9 cellular contexts compared by ENCODE assay signal in the genomic region with DNA sequence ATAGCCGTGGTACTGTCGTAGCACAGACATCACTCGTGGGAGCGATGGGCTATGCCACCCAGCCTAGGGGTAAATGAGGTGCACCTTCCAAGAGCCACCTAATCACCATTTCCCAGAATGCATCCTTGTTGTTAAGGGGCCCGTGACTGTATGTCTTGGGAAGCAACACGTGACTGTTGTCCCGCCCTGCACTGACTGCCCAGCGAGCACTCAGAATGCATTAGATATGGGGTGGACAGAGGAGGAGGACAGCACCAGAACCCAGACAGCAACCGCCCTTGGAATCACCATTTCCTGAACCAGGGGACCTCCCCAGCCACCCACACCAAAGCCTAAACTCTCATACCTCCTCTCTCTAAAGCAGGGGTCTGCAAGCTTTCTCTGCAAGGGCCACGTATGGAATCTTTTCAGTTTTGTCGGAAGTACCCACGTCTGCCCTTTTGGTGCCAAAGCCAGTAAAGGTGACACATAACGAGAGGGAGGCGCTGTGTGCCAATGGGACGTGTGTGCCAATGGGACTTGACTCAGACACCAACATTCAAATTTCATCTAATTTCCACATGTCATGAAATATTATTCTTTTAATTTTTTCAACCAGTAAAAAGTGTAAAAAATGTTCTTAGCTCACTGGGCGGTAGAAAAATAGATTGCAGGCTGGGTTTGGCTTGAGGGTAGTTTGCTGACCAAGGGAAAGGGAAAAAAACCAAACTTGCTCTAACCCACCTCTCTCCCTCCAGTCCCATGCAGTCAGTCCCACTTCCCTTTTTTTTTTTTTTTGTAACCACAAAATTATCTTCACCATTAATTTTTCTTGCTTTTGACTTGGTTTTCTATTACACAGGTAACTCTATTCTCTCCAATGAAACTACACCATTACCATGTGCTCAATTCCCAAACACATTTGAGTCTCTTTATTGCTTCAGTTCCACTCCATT. TPM values are rescaled to one million over a fixed set of nuclear protein-coding genes. Genes with fewer than 3 reads are reported as not detected.
DNase-seq lines count a peak whose midpoint lies in the region; ATAC-seq, FAIRE-seq and TF ChIP-seq lines count a peak whose summit lies in the region.
"Not testable (repeated sequence)": the region's sequence is repeated elsewhere in the genome, so short reads cannot be mapped to it uniquely, and the experiment has no call there.
"Had no signal": no experiment of that assay in that cellular context is flagged by ENCODE, and none has a peak within 500 bp of the region (broad histone marks: within the 10 kb centered on the region; RNA-seq: fewer than 3 reads in every experiment).

No MANE protein-coding gene starts in this region.

- peaks cover 33% of the 10 kb centered on the region for H3K27me3 ChIP-seq in HUES6 (ENCODE audit: control insufficient read depth, insufficient read depth, low read length)
- not testable (repeated sequence) for H3K27me3 ChIP-seq in RWPE2 (ENCODE audit: insufficient read depth, poor library complexity, severe bottlenecking); endodermal cell (ENCODE audit: control insufficient read depth, insufficient read depth, low read length, poor library complexity, severe bottlenecking)

- not testable (repeated sequence) for H3K9ac ChIP-seq in HUES6 (ENCODE audit: low read length); endodermal cell (ENCODE audit: extremely low read depth, low read length, poor library complexity, severe bottlenecking)

- WGBS in endodermal cell (ENCODE audit: insufficient coverage in 1 of 2, insufficient read length in 1 of 2), 2 experiments: 57% methylated on average over 12 of the region's 16 CpGs; no CpG with 5 or more reads in 1 of the 2 experiments

- H3K4me1 ChIP-seq in HUES6 (ENCODE audit: control insufficient read depth, insufficient read depth, low read length): peaks cover 17% of the 10 kb centered on the region
- H3K4me1 ChIP-seq in RWPE2 (ENCODE audit: insufficient read depth, poor library complexity, severe bottlenecking); endodermal cell (ENCODE audit: control insufficient read depth, insufficient read depth, low read length): not testable (repeated sequence)

- not testable (repeated sequence) for H3K27ac ChIP-seq in HUES6 (ENCODE audit: low read depth, low read length); RWPE2 (ENCODE audit: poor library complexity, severe bottlenecking); endodermal cell (ENCODE audit: low read depth, low read length)

- not testable (repeated sequence) for DNase-seq in GM12892 (ENCODE audit: insufficient read length); naive B cell
- DNase-seq in NOMO-1 treated with DMSO at 0.1 percent for 48 hours (lab: John Stamatoyannopoulos, UW; ENCODE audit: unreplicated experiment) (peak; percentile 41), RWPE2 (ENCODE audit: low spot score) (peak; percentile 21), endodermal cell (peak; percentile 47)
- DNase-seq in activated CD8-positive, alpha-beta T cell treated with anti-CD3 and anti-CD28 coated beads, Interleukin-2, amount 10 ng/mL, durations not matched to agents 7 days and 5 days: peak; percentile 15

- not testable (repeated sequence) for H3K36me3 ChIP-seq in HUES6 (ENCODE audit: control insufficient read depth, insufficient read depth, low read length); RWPE2 (ENCODE audit: low read depth); endodermal cell (ENCODE audit: control insufficient read depth, insufficient read depth, low read length)

- H3K9me3 Mint-ChIP-seq in activated CD8-positive, alpha-beta T cell treated with anti-CD3 and anti-CD28 coated beads, Interleukin-2, amount 10 ng/mL, durations not matched to agents 7 days and 5 days (ENCODE audit: insufficient read depth); endodermal cell; naive B cell: not testable (repeated sequence)

- H3K4me3 ChIP-seq in HUES6 (ENCODE audit: low read depth, low read length): peak overlapping the region; percentile 15; the same call in 1 of the 2 replicates
- not testable (repeated sequence) for H3K4me3 ChIP-seq in RWPE2 (ENCODE audit: severe bottlenecking); endodermal cell (ENCODE audit: low read length)

- not testable (repeated sequence) for H3K4me3 Mint-ChIP-seq in activated CD8-positive, alpha-beta T cell treated with anti-CD3 and anti-CD28 coated beads, Interleukin-2, amount 10 ng/mL, durations not matched to agents 7 days and 5 days; endodermal cell
- H3K4me3 Mint-ChIP-seq in naive B cell: peak overlapping the region in 5 of 8 donors; percentile 5 to 75 (median 19)

- not testable (repeated sequence) for H3K36me3 Mint-ChIP-seq in activated CD8-positive, alpha-beta T cell treated with anti-CD3 and anti-CD28 coated beads, Interleukin-2, amount 10 ng/mL, durations not matched to agents 7 days and 5 days (ENCODE audit: low read depth); endodermal cell (ENCODE audit: low read depth); naive B cell

- FAIRE-seq in GM12892 (lab: Jason Lieb, UNC): peak; percentile 5

- H3K4me1 Mint-ChIP-seq in activated CD8-positive, alpha-beta T cell treated with anti-CD3 and anti-CD28 coated beads, Interleukin-2, amount 10 ng/mL, durations not matched to agents 7 days and 5 days (ENCODE audit: low read depth); endodermal cell: not testable (repeated sequence)
- peaks cover 10 to 20% (median 16%) of the 10 kb centered on the region in 3 donors for H3K4me1 Mint-ChIP-seq in naive B cell

- CTCF ChIA-PET in activated CD8-positive, alpha-beta T cell treated with anti-CD3 and anti-CD28 coated beads, Interleukin-2, amount 10 ng/mL, durations not matched to agents 7 days and 5 days (lab: Charles Lee): not testable (repeated sequence)

- not testable (repeated sequence) for H3K27ac Mint-ChIP-seq in activated CD8-positive, alpha-beta T cell treated with anti-CD3 and anti-CD28 coated beads, Interleukin-2, amount 10 ng/mL, durations not matched to agents 7 days and 5 days; endodermal cell
- peak overlapping the region in 1 of 6 donors; percentile 12 for H3K27ac Mint-ChIP-seq in naive B cell

- not testable (repeated sequence) for H3K9me3 ChIP-seq in HUES6 (ENCODE audit: control insufficient read depth, insufficient read depth, low read depth, low read length); RWPE2 (ENCODE audit: severe bottlenecking); endodermal cell (ENCODE audit: control insufficient read depth, low read length)

- not testable (repeated sequence) for TF ChIP-seq POLR2A in GM12892 (IDR thresholded peaks at IDR 0.05; ENCODE audit: low read depth, low read length)

- not testable (repeated sequence) for ATAC-seq in RWPE2 (ENCODE audit: low read depth); activated CD8-positive, alpha-beta T cell treated with anti-CD3 and anti-CD28 coated beads, Interleukin-2, amount 10 ng/mL, durations not matched to agents 7 days and 5 days
- ATAC-seq in naive B cell (ENCODE audit: low read depth in 2 of 2): peak; percentile 35 to 40

- not testable (repeated sequence) for TF ChIP-seq CTCF in RWPE2 (IDR thresholded peaks at IDR 0.05; ENCODE audit: poor library complexity, severe bottlenecking); endodermal cell (conservative IDR thresholded peaks at IDR 0.05)

- POLR2A ChIA-PET in activated CD8-positive, alpha-beta T cell treated with anti-CD3 and anti-CD28 coated beads, Interleukin-2, amount 10 ng/mL, durations not matched to agents 7 days and 5 days (lab: Charles Lee): not testable (repeated sequence)

- peaks cover 22% of the 10 kb centered on the region for H3K27me3 Mint-ChIP-seq in activated CD8-positive, alpha-beta T cell treated with anti-CD3 and anti-CD28 coated beads, Interleukin-2, amount 10 ng/mL, durations not matched to agents 7 days and 5 days (ENCODE audit: low read depth)
- H3K27me3 Mint-ChIP-seq in endodermal cell (ENCODE audit: insufficient read depth): peaks cover 70% of the 10 kb centered on the region
- peaks cover 48 to 64% (median 63%) of the 10 kb centered on the region in 3 donors for H3K27me3 Mint-ChIP-seq in naive B cell

RNA-seq across cellular contexts. Expression of a gene that starts 25.6 kb away (rescaled TPM):
- polyA plus RNA-seq in GM12892 (2012; ENCODE audit: missing spikeins): not detected
- not detected for total RNA-seq in activated CD8-positive, alpha-beta T cell treated with anti-CD3 and anti-CD28 coated beads, Interleukin-2, amount 10 ng/mL, durations not matched to agents 7 days and 5 days
- not detected for total RNA-seq in endodermal cell
- polyA plus RNA-seq in endodermal cell (2013, experiment 1 of 2): not detected
- not detected for polyA plus RNA-seq in endodermal cell (2013, experiment 2 of 2)
- not detected for polyA plus RNA-seq in naive B cell (ENCODE audit: low read depth in 6 of 6)
- total RNA-seq: H4 had no signal

RNA-seq across cellular contexts. Expression of a gene that starts 42.0 kb away (rescaled TPM):
- polyA plus RNA-seq in GM12892 (2012; ENCODE audit: missing spikeins): not detected
- total RNA-seq in activated CD8-positive, alpha-beta T cell treated with anti-CD3 and anti-CD28 coated beads, Interleukin-2, amount 10 ng/mL, durations not matched to agents 7 days and 5 days: not detected
- not detected for total RNA-seq in endodermal cell
- not detected for polyA plus RNA-seq in endodermal cell (2013, experiment 1 of 2)
- polyA plus RNA-seq in endodermal cell (2013, experiment 2 of 2): not detected
- not detected for polyA plus RNA-seq in naive B cell (ENCODE audit: low read depth in 6 of 6)
- total RNA-seq: H4, SJCRH30 had no signal
